35 cellular contexts compared by ENCODE assay signal in the genomic region with DNA sequence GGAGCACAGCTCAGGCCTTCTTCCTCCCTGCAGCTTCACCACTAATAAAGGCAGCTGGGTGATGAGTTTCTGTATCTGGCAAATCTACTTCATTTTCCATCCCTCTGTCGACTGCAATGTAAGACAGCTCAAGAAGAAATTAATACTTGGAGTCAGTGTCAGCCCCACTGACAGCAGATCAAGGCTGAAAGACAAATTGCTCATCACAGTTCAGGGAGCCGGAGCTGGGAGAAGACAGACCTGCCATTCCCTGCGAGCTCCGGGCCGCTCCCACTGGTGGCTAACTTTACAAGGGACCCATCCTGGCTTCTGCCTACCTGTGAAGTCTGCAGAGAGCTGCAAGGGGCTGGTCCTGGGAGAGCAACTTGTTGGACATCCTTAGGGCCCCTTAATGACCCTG. TPM values are rescaled to one million over a fixed set of nuclear protein-coding genes. Genes with fewer than 3 reads are reported as not detected.
"Had no signal": no experiment of that assay in that cellular context is flagged by ENCODE, and none has a peak within 500 bp of the region (broad histone marks: within the 10 kb centered on the region; RNA-seq: fewer than 3 reads in every experiment).

No MANE protein-coding gene starts in this region.

- H3K9me3 Mint-ChIP-seq: activated naive CD4-positive, alpha-beta T cell treated with anti-CD3 and anti-CD28 coated beads, Interleukin-2, amount 50 U/mL, for 24 hours had no signal

- ATAC-seq: activated CD8-positive, alpha-beta T cell treated with anti-CD3 and anti-CD28 coated beads for 36 hours; activated naive CD8-positive, alpha-beta T cell treated with anti-CD3 and anti-CD28 coated beads, Interleukin-2, amount 50 U/mL, for 24 hours had no signal

- H3K4me3 Mint-ChIP-seq: activated B cell treated with CpG ODN at 0.5 μM for 24 hours; activated CD4-positive, alpha-beta memory T cell treated with anti-CD3 and anti-CD28 coated beads for 36 hours; activated CD4-positive, alpha-beta T cell treated with anti-CD3 and anti-CD28 coated beads, Interleukin-2, amount 10 ng/mL, durations not matched to agents 24 days and 14 days; activated CD8-positive, alpha-beta T cell treated with anti-CD3 and anti-CD28 coated beads for 36 hours; activated naive CD4-positive, alpha-beta T cell treated with anti-CD3 and anti-CD28 coated beads, Interleukin-2, amount 10 ng/mL, durations not matched to agents 7 days and 5 days; activated naive CD4-positive, alpha-beta T cell treated with anti-CD3 and anti-CD28 coated beads, Interleukin-2, amount 50 U/mL, for 24 hours; activated naive CD8-positive, alpha-beta T cell; activated naive CD8-positive, alpha-beta T cell treated with anti-CD3 and anti-CD28 coated beads, Interleukin-2, amount 10 ng/mL, durations not matched to agents 7 days and 5 days; activated naive CD8-positive, alpha-beta T cell treated with anti-CD3 and anti-CD28 coated beads, Interleukin-2, amount 50 U/mL, for 24 hours; activated T-cell treated with anti-CD3 and anti-CD28 coated beads, Interleukin-2, amount 50 U/mL, for 24 hours; brain; central memory CD8-positive, alpha-beta T cell; T-helper 1 cell treated with Interleukin-12 subunit alpha and Interleukin-12 subunit beta and Interleukin-4 antibody, amounts not matched to agents 30 μg/mL and 1 μg/mL, for 36 hours; T-helper 2 cell treated with Interferon-gamma antibody and Interleukin-4, amounts not matched to agents 5 μg/mL and 100 μg/mL, for 36 hours had no signal

- H3K4me1 ChIP-seq: ascending aorta had no signal

- H3K9me3 ChIP-seq: ascending aorta had no signal

- DNase-seq: activated B cell treated with CpG ODN at 0.5 μM for 24 hours; activated CD4-positive, alpha-beta memory T cell treated with anti-CD3 and anti-CD28 coated beads for 36 hours; activated CD4-positive, alpha-beta T cell treated with anti-CD3 and anti-CD28 coated beads for 4 hours; activated CD4-positive, alpha-beta T cell treated with anti-CD3 and anti-CD28 coated beads, Interleukin-2, amount 10 ng/mL, durations not matched to agents 24 days and 14 days; activated CD4-positive, alpha-beta T cell treated with anti-CD3 and anti-CD28 coated beads, Interleukin-2, amount 50 U/mL, for 1 hour; activated CD4-positive, alpha-beta T cell treated with anti-CD3 and anti-CD28 coated beads, Interleukin-2, amount 50 U/mL, for 4 hours; activated CD4-positive, CD25-positive, alpha-beta regulatory T cell treated with anti-CD3 and anti-CD28 coated beads, Interleukin-2, amount 50 U/mL, for 72 hours; activated CD8-positive, alpha-beta memory T cell treated with anti-CD3 and anti-CD28 coated beads, Interleukin-2, amount 50 U/mL, for 48 hours; activated CD8-positive, alpha-beta T cell treated with anti-CD3 and anti-CD28 coated beads for 36 hours; activated effector memory CD4-positive, alpha-beta T cell treated with Interleukin-2 at 50 U/mL for 16 hours; activated gamma-delta T cell; activated naive CD4-positive, alpha-beta T cell treated with anti-CD3 and anti-CD28 coated beads, Interleukin-2, amount 10 ng/mL, durations not matched to agents 7 days and 5 days; activated naive CD4-positive, alpha-beta T cell treated with Interleukin-2 at 50 U/mL for 16 hours; activated naive CD8-positive, alpha-beta T cell treated with anti-CD3 and anti-CD28 coated beads, Interleukin-2, amount 10 ng/mL, durations not matched to agents 7 days and 5 days; activated naive CD8-positive, alpha-beta T cell treated with anti-CD3 and anti-CD28 coated beads, Interleukin-2, amount 50 U/mL, for 24 hours; activated T-cell treated with anti-CD3 and anti-CD28 coated beads, Interleukin-2, amount 50 U/mL, for 24 hours; activated T-cell treated with anti-CD3 and anti-CD28 coated beads, Interleukin-2, amount 50 U/mL, for 48 hours; amygdala; anterior cingulate cortex; cerebellar nuclear complex; SW 1271; T-helper 1 cell; T-helper 2 cell; T-helper 9 cell had no signal

- H3K36me3 Mint-ChIP-seq: activated CD4-positive, alpha-beta memory T cell treated with anti-CD3 and anti-CD28 coated beads for 36 hours; activated naive CD4-positive, alpha-beta T cell treated with anti-CD3 and anti-CD28 coated beads, Interleukin-2, amount 10 ng/mL, durations not matched to agents 7 days and 5 days; activated naive CD4-positive, alpha-beta T cell treated with anti-CD3 and anti-CD28 coated beads, Interleukin-2, amount 50 U/mL, for 24 hours; activated naive CD8-positive, alpha-beta T cell; brain had no signal

- H3K27ac ChIP-seq: ascending aorta, VCaP had no signal

- H3K4me3 ChIP-seq: ascending aorta had no signal

- H3K4me1 Mint-ChIP-seq: activated B cell treated with CpG ODN at 0.5 μM for 24 hours; activated CD4-positive, alpha-beta T cell treated with anti-CD3 and anti-CD28 coated beads, Interleukin-2, amount 10 ng/mL, durations not matched to agents 24 days and 14 days; activated naive CD4-positive, alpha-beta T cell treated with anti-CD3 and anti-CD28 coated beads, Interleukin-2, amount 10 ng/mL, durations not matched to agents 7 days and 5 days; activated naive CD4-positive, alpha-beta T cell treated with anti-CD3 and anti-CD28 coated beads, Interleukin-2, amount 50 U/mL, for 24 hours; activated naive CD8-positive, alpha-beta T cell treated with anti-CD3 and anti-CD28 coated beads, Interleukin-2, amount 10 ng/mL, durations not matched to agents 7 days and 5 days; activated naive CD8-positive, alpha-beta T cell treated with anti-CD3 and anti-CD28 coated beads, Interleukin-2, amount 50 U/mL, for 24 hours; central memory CD8-positive, alpha-beta T cell had no signal

- H3K27ac Mint-ChIP-seq: activated B cell treated with CpG ODN at 0.5 μM for 24 hours; activated CD4-positive, alpha-beta memory T cell treated with anti-CD3 and anti-CD28 coated beads for 36 hours; activated CD4-positive, alpha-beta T cell treated with anti-CD3 and anti-CD28 coated beads, Interleukin-2, amount 10 ng/mL, durations not matched to agents 24 days and 14 days; activated CD8-positive, alpha-beta T cell treated with anti-CD3 and anti-CD28 coated beads for 36 hours; activated naive CD4-positive, alpha-beta T cell treated with anti-CD3 and anti-CD28 coated beads, Interleukin-2, amount 10 ng/mL, durations not matched to agents 7 days and 5 days; activated naive CD4-positive, alpha-beta T cell treated with anti-CD3 and anti-CD28 coated beads, Interleukin-2, amount 50 U/mL, for 24 hours; activated naive CD8-positive, alpha-beta T cell; activated naive CD8-positive, alpha-beta T cell treated with anti-CD3 and anti-CD28 coated beads, Interleukin-2, amount 10 ng/mL, durations not matched to agents 7 days and 5 days; activated naive CD8-positive, alpha-beta T cell treated with anti-CD3 and anti-CD28 coated beads, Interleukin-2, amount 50 U/mL, for 24 hours; activated T-cell treated with anti-CD3 and anti-CD28 coated beads, Interleukin-2, amount 50 U/mL, for 24 hours; activated T-helper 2 cell treated with anti-CD3 and anti-CD28 coated beads, Interferon-gamma antibody, Interleukin-2, Interleukin-4, amounts not matched to agents 10 μg/mL and 5 μg/mL and 100 μg/mL, durations not matched to agents 14 hours and 24 hours and 36 hours; T-helper 1 cell treated with Interleukin-12 subunit alpha and Interleukin-12 subunit beta and Interleukin-4 antibody, amounts not matched to agents 30 μg/mL and 1 μg/mL, for 36 hours; T-helper 2 cell treated with Interferon-gamma antibody and Interleukin-4, amounts not matched to agents 5 μg/mL and 100 μg/mL, for 36 hours had no signal

- H3K36me3 ChIP-seq: ascending aorta had no signal

- H3K27me3 ChIP-seq: ascending aorta had no signal

- H3K27me3 Mint-ChIP-seq: activated CD4-positive, alpha-beta T cell treated with anti-CD3 and anti-CD28 coated beads, Interleukin-2, amount 10 ng/mL, durations not matched to agents 24 days and 14 days; activated naive CD4-positive, alpha-beta T cell treated with anti-CD3 and anti-CD28 coated beads, Interleukin-2, amount 10 ng/mL, durations not matched to agents 7 days and 5 days; activated naive CD8-positive, alpha-beta T cell treated with anti-CD3 and anti-CD28 coated beads, Interleukin-2, amount 50 U/mL, for 24 hours; activated T-cell treated with anti-CD3 and anti-CD28 coated beads, Interleukin-2, amount 50 U/mL, for 24 hours had no signal

RNA-seq across cellular contexts. Expression of a gene that starts 49.8 kb away (rescaled TPM):
- total RNA-seq: activated B cell treated with CpG ODN at 0.5 μM for 24 hours; activated CD4-positive, alpha-beta memory T cell treated with anti-CD3 and anti-CD28 coated beads for 36 hours; activated CD4-positive, alpha-beta T cell treated with anti-CD3 and anti-CD28 coated beads, Interleukin-2, amount 10 ng/mL, durations not matched to agents 24 days and 14 days; activated CD8-positive, alpha-beta memory T cell treated with anti-CD3 and anti-CD28 coated beads for 36 hours; activated CD8-positive, alpha-beta T cell treated with anti-CD3 and anti-CD28 coated beads for 36 hours; activated naive CD8-positive, alpha-beta T cell treated with anti-CD3 and anti-CD28 coated beads, Interleukin-2, amount 10 ng/mL, durations not matched to agents 7 days and 5 days; activated T-helper 2 cell treated with anti-CD3 and anti-CD28 coated beads, Interferon-gamma antibody, Interleukin-2, Interleukin-4, amounts not matched to agents 10 μg/mL and 5 μg/mL and 100 μg/mL, durations not matched to agents 14 hours and 24 hours and 36 hours; ascending aorta had no signal
- polyA plus RNA-seq: adipose tissue had no signal
